8 cellular contexts compared by ENCODE assay signal in genomic region chr1:3856923-3857790, GRCh38. TPM values are rescaled to one million over a fixed set of nuclear protein-coding genes. Genes with fewer than 3 reads are reported as not detected.
A peak's percentile ranks its signal among the peaks of the same experiment; 100 is the strongest.
DNase-seq lines count a peak whose midpoint lies in the region; ATAC-seq, FAIRE-seq and TF ChIP-seq lines count a peak whose summit lies in the region.

Gene CEP104, minus strand, starts transcription at chr1:3857211. Its CDS starts 4,804 bp downstream, at chr1:3852407.
Gene DFFB, plus strand, starts transcription at chr1:3857476. Its CDS starts 128 bp downstream, at chr1:3857604.

- TF ChIP-seq CTCF in vagina (IDR thresholded peaks at IDR 0.05): peak in 2 of 3 experiments; percentile 31 to 34

- peak within 1 kb of the TSS; percentile 99 for H3K4me3 Mint-ChIP-seq in T-helper 17 cell

- TF ChIP-seq POLR2A in GM12892 (IDR thresholded peaks at IDR 0.05; ENCODE audit: low read depth, low read length) (peak; percentile 59; the same call in 1 of the 2 replicates), vagina (IDR thresholded peaks at IDR 0.05) (peak in 1 of 2 donors; percentile 20)

- no peaks in the 10 kb centered on the region for H3K36me3 Mint-ChIP-seq in T-helper 17 cell (ENCODE audit: low read depth)

- peaks cover 18% of the 10 kb centered on the region for H3K4me1 Mint-ChIP-seq in T-helper 17 cell

- peak within 1 kb of the TSS; percentile 2 for H3K27ac ChIP-seq in right cardiac atrium (ENCODE audit: low read length)
- peak within 1 kb of the TSS; percentile 65 for H3K27ac ChIP-seq in vagina

- no peaks in the 10 kb centered on the region for H3K9me3 ChIP-seq in T-helper 17 cell (ENCODE audit: control insufficient read depth, low read length, poor library complexity, severe bottlenecking)
- H3K9me3 ChIP-seq in right cardiac atrium (ENCODE audit: control insufficient read depth, low read length): no peaks in the 10 kb centered on the region
- no peaks in the 10 kb centered on the region for H3K9me3 ChIP-seq in vagina

- peak; percentile 100 for FAIRE-seq in GM12892 (lab: Jason Lieb, UNC)

- intact Hi-C loops in right cardiac atrium (cut with DNase I): no loop called here
- intact Hi-C loops in vagina (cut with DNase I): no loop called here

- ATAC-seq in HG02852 (IDR thresholded peaks at IDR 0.05; ENCODE audit: unreplicated experiment) (peak; percentile 95), T-helper 17 cell (peak; percentile 98), right cardiac atrium (peak; percentile 96 to 97)

- H3K4me3 ChIP-seq in right cardiac atrium (ENCODE audit: low read length) (peak within 1 kb of the TSS; percentile 66), vagina (peak within 1 kb of the TSS; percentile 61 to 96)

- no peaks in the 10 kb centered on the region for H3K36me3 ChIP-seq in vagina

- H3K4me1 ChIP-seq in right cardiac atrium (ENCODE audit: control insufficient read depth, insufficient read depth, low read length): peaks cover 10% of the 10 kb centered on the region
- peaks cover 35% of the 10 kb centered on the region for H3K4me1 ChIP-seq in vagina

- DNase-seq in GM12892 (ENCODE audit: insufficient read length) (peak; percentile 100), NCI-H146 treated with DMSO at 0.1 percent for 48 hours (lab: John Stamatoyannopoulos, UW; ENCODE audit: unreplicated experiment) (peak; percentile 92), T-helper 17 cell (peak; percentile 94 to 98 (median 97)), anterior cingulate cortex (lab: John Stamatoyannopoulos, UW) (peak; percentile 12 to 97 (median 83)), right cardiac atrium (peak; percentile 84 to 95 (median 95)), pulmonary artery endothelial cell (ENCODE audit: low read depth, low spot score) (peak; percentile 10), vagina (ENCODE audit: extremely low spot score in 2 of 2) (peak; percentile 91 to 99)

- no peaks in the 10 kb centered on the region for H3K27me3 Mint-ChIP-seq in T-helper 17 cell

- H3K27ac Mint-ChIP-seq in T-helper 17 cell: peak within 1 kb of the TSS; percentile 92

- WGBS in right cardiac atrium: under 1% methylated on average over 73 of the region's 73 CpGs

- no peaks in the 10 kb centered on the region for H3K27me3 ChIP-seq in right cardiac atrium (ENCODE audit: control insufficient read depth, insufficient read depth)
- H3K27me3 ChIP-seq in vagina: no peaks in the 10 kb centered on the region

RNA-seq across cellular contexts. Expression of gene CEP104, which starts in this region (rescaled TPM):
- 12.5 TPM for polyA plus RNA-seq in GM12892 (2012; ENCODE audit: missing spikeins)
- total RNA-seq in T-helper 17 cell (10 to 100 TPM; 33.0 to 34.6 TPM), right cardiac atrium (10 to 100 TPM; 33.2 to 41.2 (median 35.0) TPM), pulmonary artery endothelial cell (16.5 and 42.1 TPM in 2 replicates), vagina (62.9 TPM)
- 8.7 TPM for polyA plus RNA-seq in right cardiac atrium

RNA-seq across cellular contexts. Expression of gene DFFB, which starts in this region (rescaled TPM):
- 7.1 TPM for polyA plus RNA-seq in GM12892 (2012; ENCODE audit: missing spikeins)
- total RNA-seq in T-helper 17 cell (10 to 100 TPM; 14.9 to 15.3 TPM), right cardiac atrium (1 to 10 TPM; 2.9 to 6.1 (median 4.5) TPM), pulmonary artery endothelial cell (11.5 and 15.1 TPM in 2 replicates), vagina (8.8 TPM)
- polyA plus RNA-seq in right cardiac atrium: 2.6 TPM

Comparison
In these comparisons a context has a peak if more than half of its experiments do, and no peak if none do; other contexts are left out.
1. Peak in every context shown above with its lines: DNase-seq, ATAC-seq, H3K4me3 ChIP-seq and H3K27ac ChIP-seq.
2. DNase-seq: peak in every context shown above with its lines; median percentile 100 in GM12892; 97 in T-helper 17 cell; 95 in right cardiac atrium; 95 in vagina; 92 in NCI-H146 treated with DMSO at 0.1 percent for 48 hours; 83 in anterior cingulate cortex; 10 in pulmonary artery endothelial cell.